ENCODE assay signal across 20 cellular contexts in genomic region chr1:169510060-169510459, GRCh38. TPM values are rescaled to one million over a fixed set of nuclear protein-coding genes. Genes with fewer than 3 reads are reported as not detected.
DNase-seq lines count a peak whose midpoint lies in the region; ATAC-seq, FAIRE-seq and TF ChIP-seq lines count a peak whose summit lies in the region.
"Had no signal": no experiment of that assay in that cellular context is flagged by ENCODE, and none has a peak within 500 bp of the region (broad histone marks: within the 10 kb centered on the region; RNA-seq: fewer than 3 reads in every experiment).

No MANE protein-coding gene starts in this region.

- H3K27ac ChIP-seq in mammary epithelial cell (ENCODE audit: insufficient read depth, low read depth, low read length) (no peak overlapping the region), endothelial cell of umbilical vein (ENCODE audit: insufficient read depth, low read depth, low read length) (no peak overlapping the region), mesenchymal stem cell (ENCODE audit: low read length, poor library complexity, severe bottlenecking) (no peak overlapping the region)

- TF ChIP-seq CTCF in MCF 10A (IDR thresholded peaks at IDR 0.05; ENCODE audit: unreplicated experiment), result no peak
- TF ChIP-seq CTCF in mammary epithelial cell (conservative IDR thresholded peaks at IDR 0.05 in 1 of 2, IDR thresholded peaks at IDR 0.05 in 1 of 2; ENCODE audit: extremely low read depth in 1 of 2, insufficient read depth in 1 of 2, low read depth in 1 of 2, low read length in 2 of 2), result no peak
- no peak for TF ChIP-seq CTCF in endothelial cell of umbilical vein (IDR thresholded peaks at IDR 0.05; ENCODE audit: extremely low read depth in 1 of 2, insufficient read depth in 1 of 2, low read depth in 1 of 2, low read length in 2 of 2)

- H2BK5ac ChIP-seq in mesenchymal stem cell (ENCODE audit: low read depth, low read length, poor library complexity, severe bottlenecking), result no peak overlapping the region

- H3K27me3 ChIP-seq in mammary epithelial cell (ENCODE audit: insufficient read depth, low read length) (no peaks in the 10 kb centered on the region), endothelial cell of umbilical vein (ENCODE audit: control insufficient read depth in 2 of 2, insufficient read depth in 2 of 2, low read length in 2 of 2) (no peaks in the 10 kb centered on the region), mesenchymal stem cell (ENCODE audit: control insufficient read depth in 1 of 2, insufficient read depth in 1 of 2, low read length in 2 of 2) (no peaks in the 10 kb centered on the region)

- CTCF ChIA-PET in MCF 10A (lab: Yijun Ruan, JAX), result interaction anchor here (0.6 to 3.6 kb wide), 12 partner anchors 8 to 384 kb away, joined by 3 to 22 read pairs (median 3); partner anchors contain the start of genes SCYL3 and SLC19A2
- CTCF ChIA-PET in mammary epithelial cell (lab: Charles Lee; ENCODE audit: low non-redundant PET), result interaction anchor here (0.6 to 0.7 kb wide), 2 partner anchors 44 to 129 kb away, joined by 4 to 5 read pairs; no protein-coding TSS in a partner anchor
- CTCF ChIA-PET in endothelial cell of umbilical vein (lab: Charles Lee), result interaction anchor here (0.7 to 3.3 kb wide), 9 partner anchors 11 to 907 kb away, joined by 3 to 13 read pairs (median 6); no protein-coding TSS in a partner anchor

- H3K9me3 ChIP-seq in mammary epithelial cell (replicated peaks; ENCODE audit: insufficient read depth, low read length) (no peaks in the 10 kb centered on the region), endothelial cell of umbilical vein (replicated peaks; ENCODE audit: control insufficient read depth, insufficient read depth, low read length) (no peaks in the 10 kb centered on the region), mesenchymal stem cell (ENCODE audit: control insufficient read depth, low read length) (no peaks in the 10 kb centered on the region)
- H3K9me3 ChIP-seq: BE2C, SK-N-SH had no signal

- no peaks in the 10 kb centered on the region for H3K79me1 ChIP-seq in mesenchymal stem cell (replicated peaks; ENCODE audit: low read length, poor library complexity, severe bottlenecking)

- H2AFZ ChIP-seq in mammary epithelial cell (ENCODE audit: low read depth, low read length) (no peak overlapping the region), endothelial cell of umbilical vein (ENCODE audit: low read depth, low read length) (no peak overlapping the region), mesenchymal stem cell (ENCODE audit: low read depth, low read length) (no peak overlapping the region)

- H4K20me1 ChIP-seq in mammary epithelial cell (ENCODE audit: insufficient read depth, low read length) (no peaks in the 10 kb centered on the region), endothelial cell of umbilical vein (replicated peaks; ENCODE audit: control insufficient read depth, extremely low read depth, insufficient read depth, low read length) (no peaks in the 10 kb centered on the region)

- no peaks in the 10 kb centered on the region for H3K27me3 Mint-ChIP-seq in MCF 10A (ENCODE audit: insufficient read depth, unreplicated experiment)
- no peaks in the 10 kb centered on the region for H3K27me3 Mint-ChIP-seq in stimulated activated naive B cell treated with anti-CD40 and anti-IgM and Interleukin-4, amounts not matched to agents 10 μg/mL and 1 μg/mL and 100 μg/mL, for 72 hours

- H3K27ac Mint-ChIP-seq in MCF 10A (ENCODE audit: low read depth, unreplicated experiment), result peak overlapping the region; percentile 86
- no peak overlapping the region for H3K27ac Mint-ChIP-seq in stimulated activated naive B cell treated with anti-CD40 and anti-IgM and Interleukin-4, amounts not matched to agents 10 μg/mL and 1 μg/mL and 100 μg/mL, for 72 hours
- H3K27ac Mint-ChIP-seq: CD14-positive monocyte had no signal

- 89% methylated on average over 4 of the region's 4 CpGs for WGBS in mammary epithelial cell (ENCODE audit: low coverage, missing lambda C conversion rate)
- WGBS in mesenchymal stem cell, result 68% methylated on average over 2 of the region's 4 CpGs

- dilution Hi-C loops in mammary epithelial cell (cut with HindIII; ENCODE audit: low sequenced_read_pairs) (no loop called here), endothelial cell of umbilical vein (cut with MboI; ENCODE audit: extremely low pct_ligation_motif_present, low sequenced_read_pairs) (no loop called here)

- intact Hi-C loops in MCF 10A (cut with micrococcal nuclease), result loop anchor here (2.0 kb wide), 1 partner anchor 37 kb away; no protein-coding TSS in a partner anchor
- intact Hi-C loops in mammary epithelial cell (cut with micrococcal nuclease), result loop anchor here (2.0 kb wide), 2 partner anchors 15 to 23 kb away; no protein-coding TSS in a partner anchor
- intact Hi-C loops in endothelial cell of umbilical vein (cut with micrococcal nuclease), result no loop called here

- H3K9ac ChIP-seq in mammary epithelial cell (ENCODE audit: insufficient read depth, low read length) (no peak overlapping the region), endothelial cell of umbilical vein (replicated peaks; ENCODE audit: extremely low read depth, insufficient read depth, low read length) (no peak overlapping the region), mesenchymal stem cell (ENCODE audit: low read length) (peak overlapping the region; percentile 74)
- H3K9ac ChIP-seq: SK-N-SH had no signal

- no peaks in the 10 kb centered on the region for H3K9me3 Mint-ChIP-seq in MCF 10A (ENCODE audit: unreplicated experiment)
- H3K9me3 Mint-ChIP-seq in stimulated activated naive B cell treated with anti-CD40 and anti-IgM and Interleukin-4, amounts not matched to agents 10 μg/mL and 1 μg/mL and 100 μg/mL, for 72 hours, result no peaks in the 10 kb centered on the region
- H3K9me3 Mint-ChIP-seq: CD14-positive monocyte had no signal

- H3K4me3 ChIP-seq in mammary epithelial cell (replicated peaks in 1 of 3; ENCODE audit: insufficient read depth in 1 of 3, low read depth in 2 of 3, low read length in 3 of 3) (no peak overlapping the region), endothelial cell of umbilical vein (replicated peaks in 1 of 3; ENCODE audit: insufficient read depth in 1 of 3, low read depth in 1 of 3, low read length in 3 of 3) (no peak overlapping the region), mesenchymal stem cell (ENCODE audit: insufficient read depth in 1 of 2, low read depth in 1 of 2, low read length in 2 of 2) (no peak overlapping the region)

- H3K79me2 ChIP-seq in mammary epithelial cell (ENCODE audit: insufficient read depth, low read length) (no peaks in the 10 kb centered on the region), endothelial cell of umbilical vein (ENCODE audit: control insufficient read depth, insufficient read depth, low read length) (no peaks in the 10 kb centered on the region)

- H2BK15ac ChIP-seq in mesenchymal stem cell (ENCODE audit: low read depth, poor library complexity, severe bottlenecking), result no peak overlapping the region

- POLR2A ChIA-PET in MCF 10A (lab: Yijun Ruan, JAX), result interaction anchor here (0.7 to 15.1 kb wide), 8 partner anchors 9 to 142 kb away, joined by 3 to 242 read pairs (median 12); partner anchors contain the start of genes BLZF1, NME7 and SLC19A2
- POLR2A ChIA-PET in endothelial cell of umbilical vein (lab: Charles Lee), result no interaction called here

- no peak overlapping the region for H3K4me2 ChIP-seq in mammary epithelial cell (ENCODE audit: insufficient read depth, low read depth, low read length)
- H3K4me2 ChIP-seq in endothelial cell of umbilical vein (ENCODE audit: insufficient read depth, low read length), result peak overlapping the region; percentile 8
- H3K4me2 ChIP-seq in mesenchymal stem cell (ENCODE audit: low read length, poor library complexity, severe bottlenecking), result no peak overlapping the region
- H3K4me2 ChIP-seq: SK-N-SH had no signal

- H4K8ac ChIP-seq in mesenchymal stem cell (ENCODE audit: low read length), result no peak overlapping the region

- H3K23ac ChIP-seq in mesenchymal stem cell (ENCODE audit: low read length in 2 of 2), result no peak overlapping the region

- H3K4me1 ChIP-seq in mammary epithelial cell (ENCODE audit: insufficient read depth, low read length), result peaks cover 18% of the 10 kb centered on the region
- H3K4me1 ChIP-seq in endothelial cell of umbilical vein (ENCODE audit: control insufficient read depth, extremely low read depth, insufficient read depth, low read length), result peaks cover 35% of the 10 kb centered on the region
- peaks cover 1% of the 10 kb centered on the region for H3K4me1 ChIP-seq in mesenchymal stem cell (ENCODE audit: control insufficient read depth, insufficient read depth, low read depth, low read length)
- H3K4me1 ChIP-seq: BE2C had no signal

- DNase-seq in MCF 10A (ENCODE audit: unreplicated experiment) (no peak), mammary epithelial cell (no peak), endothelial cell of umbilical vein (ENCODE audit: low read depth, low spot score) (no peak), mesenchymal stem cell (no peak), middle frontal gyrus (ENCODE audit: extremely low spot score, low spot score) (no peak), NCI-H128 (lab: John Stamatoyannopoulos, UW; ENCODE audit: unreplicated experiment) (no peak)
- DNase-seq in stimulated activated naive B cell treated with anti-CD40 and anti-IgM and Interleukin-4, amounts not matched to agents 10 μg/mL and 1 μg/mL and 100 μg/mL, for 72 hours, result no peak
- DNase-seq: 8988T, ACHN, BE2C, DND-41, MM.1S, NCI-H1694 treated with DMSO at 0.1 percent for 48 hours, NCI-H510A, SK-N-SH had no signal

- no peak overlapping the region for H3K14ac ChIP-seq in mesenchymal stem cell (ENCODE audit: low read length in 2 of 2)

- H3K18ac ChIP-seq in mesenchymal stem cell (ENCODE audit: low read depth in 1 of 2, low read length in 2 of 2), result no peak overlapping the region

- no peaks in the 10 kb centered on the region for H3K36me3 ChIP-seq in mammary epithelial cell (ENCODE audit: insufficient read depth, low read length)
- no peaks in the 10 kb centered on the region for H3K36me3 ChIP-seq in endothelial cell of umbilical vein (ENCODE audit: control insufficient read depth in 2 of 2, extremely low read depth in 1 of 2, insufficient read depth in 2 of 2, low read length in 2 of 2)
- H3K36me3 ChIP-seq in mesenchymal stem cell (ENCODE audit: control insufficient read depth in 1 of 2, insufficient read depth in 2 of 2, low read depth in 1 of 2, low read length in 2 of 2), result no peaks in the 10 kb centered on the region
- H3K36me3 ChIP-seq: BE2C had no signal

- BruUV-seq in MCF 10A (replicated peaks; lab: Mats Ljungman, UMichigan) (no TSS peak), mammary epithelial cell (replicated peaks; lab: Mats Ljungman, UMichigan) (no TSS peak), endothelial cell of umbilical vein (replicated peaks; lab: Mats Ljungman, UMichigan) (no TSS peak)

- no peak overlapping the region for H3K4ac ChIP-seq in mesenchymal stem cell (ENCODE audit: low read depth in 1 of 2, low read length in 2 of 2)

- no peak overlapping the region for H2AK5ac ChIP-seq in mesenchymal stem cell (ENCODE audit: low read length, severe bottlenecking)

- H3K4me1 Mint-ChIP-seq in MCF 10A (ENCODE audit: insufficient read depth, unreplicated experiment), result peaks cover 59% of the 10 kb centered on the region
- peaks cover 4 to 6% of the 10 kb centered on the region in 2 donors for H3K4me1 Mint-ChIP-seq in stimulated activated naive B cell treated with anti-CD40 and anti-IgM and Interleukin-4, amounts not matched to agents 10 μg/mL and 1 μg/mL and 100 μg/mL, for 72 hours

- H2BK120ac ChIP-seq in mesenchymal stem cell (ENCODE audit: low read depth, low read length), result no peak overlapping the region

- no peak for FAIRE-seq in endothelial cell of umbilical vein (lab: Jason Lieb, UNC)
- FAIRE-seq: GM12892, H54, RCC 7860 had no signal

- no peak overlapping the region for H4K91ac ChIP-seq in mesenchymal stem cell (ENCODE audit: low read length)

- ATAC-seq in GM21526 (IDR thresholded peaks at IDR 0.05; ENCODE audit: low FRiP score, unreplicated experiment), result no peak
- ATAC-seq in stimulated activated naive B cell treated with anti-CD40 and anti-IgM and Interleukin-4, amounts not matched to agents 10 μg/mL and 1 μg/mL and 100 μg/mL, for 72 hours (replicated peaks), result no peak

- in situ Hi-C loops in mammary epithelial cell (cut with MboI; ENCODE audit: low sequenced_read_pairs in 2 of 2), result no loop called here

- H3K4me3 Mint-ChIP-seq in MCF 10A (ENCODE audit: unreplicated experiment), result no peak overlapping the region
- no peak overlapping the region for H3K4me3 Mint-ChIP-seq in stimulated activated naive B cell treated with anti-CD40 and anti-IgM and Interleukin-4, amounts not matched to agents 10 μg/mL and 1 μg/mL and 100 μg/mL, for 72 hours
- H3K4me3 Mint-ChIP-seq: CD14-positive monocyte had no signal

- no peak for TF ChIP-seq POLR2A in endothelial cell of umbilical vein (IDR thresholded peaks at IDR 0.05; ENCODE audit: low read depth, low read length)

- H3K36me3 Mint-ChIP-seq in MCF 10A (ENCODE audit: insufficient read depth, unreplicated experiment), result no peaks in the 10 kb centered on the region
- H3K36me3 Mint-ChIP-seq in stimulated activated naive B cell treated with anti-CD40 and anti-IgM and Interleukin-4, amounts not matched to agents 10 μg/mL and 1 μg/mL and 100 μg/mL, for 72 hours, result no peaks in the 10 kb centered on the region

- no peaks in the 10 kb centered on the region for H3K9me1 ChIP-seq in endothelial cell of umbilical vein (replicated peaks; ENCODE audit: control insufficient read depth, extremely low read depth, insufficient read depth, low read length)

- no peak overlapping the region for H2BK12ac ChIP-seq in mesenchymal stem cell (ENCODE audit: low read length in 2 of 2)

RNA-seq across cellular contexts. Expression of gene SLC19A2, which starts 24.3 kb away (rescaled TPM):
- total RNA-seq in MCF 10A (2022) (13.9 and 16.7 TPM in 2 replicates), mammary epithelial cell (10 to 100 TPM in 1 of 2 donors, 1 to 10 TPM in 1; 6.3 to 11.0 TPM), endothelial cell of umbilical vein (5.4 and 7.0 TPM in 2 replicates)
- polyA plus RNA-seq in mammary epithelial cell (5.6 TPM), endothelial cell of umbilical vein (5.2 and 5.3 TPM in 2 replicates)
- polyA minus RNA-seq in mammary epithelial cell (10.6 TPM), endothelial cell of umbilical vein (13.5 and 13.9 TPM in 2 replicates)
- 3.3 and 4.0 TPM in 2 replicates for polyA plus RNA-seq in endothelial cell of umbilical vein (2011; cell fraction: cytosol; rRNA removed)
- polyA plus RNA-seq in endothelial cell of umbilical vein (2011; cell fraction: nucleus; rRNA removed), result 8.8 and 10.5 TPM in 2 replicates
- 4.1 and 5.6 TPM in 2 replicates for polyA plus RNA-seq in endothelial cell of umbilical vein (2012)
- polyA minus RNA-seq in endothelial cell of umbilical vein (2011; cell fraction: cytosol; rRNA and poly(A)+ RNA removed), result 24.2 TPM
- 9.4 and 14.5 TPM in 2 replicates for polyA minus RNA-seq in endothelial cell of umbilical vein (2011; cell fraction: nucleus; rRNA and poly(A)+ RNA removed)
- 6.8 TPM for polyA plus RNA-seq in mesenchymal stem cell (2013, experiment 1 of 2)
- 7.1 TPM for polyA plus RNA-seq in mesenchymal stem cell (2013, experiment 2 of 2)
